Comparison of ENCODE assay signal across 28 cellular contexts in genomic region chr1:39836595-39837110, GRCh38.
"Had no signal": no experiment of that assay in that cellular context is flagged by ENCODE, and none has a peak within 500 bp of the region (broad histone marks: within the 10 kb centered on the region; RNA-seq: fewer than 3 reads in every experiment).

No MANE protein-coding gene starts in this region.

- H3K4me3 Mint-ChIP-seq: activated CD4-positive, alpha-beta T cell treated with anti-CD3 and anti-CD28 coated beads, Interleukin-2, amount 10 ng/mL, durations not matched to agents 24 days and 14 days; activated CD8-positive, alpha-beta T cell treated with anti-CD3 and anti-CD28 coated beads for 36 hours; activated naive CD8-positive, alpha-beta T cell treated with anti-CD3 and anti-CD28 coated beads for 36 hours; activated T-cell treated with anti-CD3 and anti-CD28 coated beads, Interleukin-2, amount 50 U/mL, for 72 hours; activated T-helper 17 cell treated with anti-CD3 and anti-CD28 coated beads, Interleukin-2, amount 50 U/mL, for 72 hours had no signal

- H3K4me3 ChIP-seq: MG63, SJSA1 had no signal

- H3K27ac ChIP-seq: SJSA1 had no signal

- H3K4me1 Mint-ChIP-seq: activated CD4-positive, alpha-beta T cell treated with anti-CD3 and anti-CD28 coated beads, Interleukin-2, amount 10 ng/mL, durations not matched to agents 24 days and 14 days had no signal

- DNase-seq: activated CD4-positive, alpha-beta T cell treated with anti-CD3 and anti-CD28 coated beads, Interleukin-2, amount 10 ng/mL, durations not matched to agents 24 days and 14 days; activated CD4-positive, alpha-beta T cell treated with anti-CD3 and anti-CD28 coated beads, Interleukin-2, amount 50 U/mL, for 4 hours; activated CD8-positive, alpha-beta T cell treated with anti-CD3 and anti-CD28 coated beads for 36 hours; activated effector memory CD4-positive, alpha-beta T cell treated with anti-CD3 and anti-CD28 coated beads, Interleukin-2, amount 50 U/mL, for 16 hours; activated naive CD4-positive, alpha-beta T cell; activated naive CD4-positive, alpha-beta T cell treated with anti-CD3 and anti-CD28 coated beads, Interleukin-2, amount 50 U/mL, for 16 hours; activated naive CD8-positive, alpha-beta T cell treated with anti-CD3 and anti-CD28 coated beads for 36 hours; activated T-cell treated with anti-CD3 and anti-CD28 coated beads, Interleukin-2, amount 50 U/mL, for 1 hour; activated T-cell treated with anti-CD3 and anti-CD28 coated beads, Interleukin-2, amount 50 U/mL, for 72 hours; amniotic stem cell; aorta; Kasumi-1; KG1; MG63; NCI-H1048; NCI-H1105 treated with DMSO at 0.1 percent for 48 hours; NCI-H146; NCI-H187; NCI-H2107; NCI-H2171; NCI-H510A; SHP77; SW 1271; T-helper 1 cell; T1000 had no signal

- H3K9me3 ChIP-seq: MG63, SJSA1 had no signal

- H3K27ac Mint-ChIP-seq: activated CD4-positive, alpha-beta T cell treated with anti-CD3 and anti-CD28 coated beads, Interleukin-2, amount 10 ng/mL, durations not matched to agents 24 days and 14 days; activated CD8-positive, alpha-beta T cell treated with anti-CD3 and anti-CD28 coated beads for 36 hours; activated T-cell treated with anti-CD3 and anti-CD28 coated beads, Interleukin-2, amount 50 U/mL, for 72 hours; activated T-helper 17 cell treated with anti-CD3 and anti-CD28 coated beads, Interleukin-2, amount 50 U/mL, for 72 hours had no signal

- ATAC-seq: activated CD8-positive, alpha-beta T cell treated with anti-CD3 and anti-CD28 coated beads for 36 hours; activated T-cell treated with anti-CD3 and anti-CD28 coated beads, Interleukin-2, amount 50 U/mL, for 72 hours; activated T-helper 17 cell treated with anti-CD3 and anti-CD28 coated beads, Interleukin-2, amount 50 U/mL, for 72 hours; Panc1 had no signal

- H3K27me3 ChIP-seq: MG63, SJSA1 had no signal

- H3K9me3 Mint-ChIP-seq: activated CD4-positive, alpha-beta T cell treated with anti-CD3 and anti-CD28 coated beads, Interleukin-2, amount 10 ng/mL, durations not matched to agents 24 days and 14 days; activated CD8-positive, alpha-beta T cell treated with anti-CD3 and anti-CD28 coated beads for 36 hours; activated naive CD8-positive, alpha-beta T cell treated with anti-CD3 and anti-CD28 coated beads for 36 hours; activated T-cell treated with anti-CD3 and anti-CD28 coated beads, Interleukin-2, amount 50 U/mL, for 72 hours; activated T-helper 17 cell treated with anti-CD3 and anti-CD28 coated beads, Interleukin-2, amount 50 U/mL, for 72 hours had no signal

- H3K27me3 Mint-ChIP-seq: activated CD4-positive, alpha-beta T cell treated with anti-CD3 and anti-CD28 coated beads, Interleukin-2, amount 10 ng/mL, durations not matched to agents 24 days and 14 days; activated CD8-positive, alpha-beta T cell treated with anti-CD3 and anti-CD28 coated beads for 36 hours; activated naive CD8-positive, alpha-beta T cell treated with anti-CD3 and anti-CD28 coated beads for 36 hours; activated T-helper 17 cell treated with anti-CD3 and anti-CD28 coated beads, Interleukin-2, amount 50 U/mL, for 72 hours had no signal
